Comparison of ENCODE assay signal across 9 cellular contexts in the genomic region with DNA sequence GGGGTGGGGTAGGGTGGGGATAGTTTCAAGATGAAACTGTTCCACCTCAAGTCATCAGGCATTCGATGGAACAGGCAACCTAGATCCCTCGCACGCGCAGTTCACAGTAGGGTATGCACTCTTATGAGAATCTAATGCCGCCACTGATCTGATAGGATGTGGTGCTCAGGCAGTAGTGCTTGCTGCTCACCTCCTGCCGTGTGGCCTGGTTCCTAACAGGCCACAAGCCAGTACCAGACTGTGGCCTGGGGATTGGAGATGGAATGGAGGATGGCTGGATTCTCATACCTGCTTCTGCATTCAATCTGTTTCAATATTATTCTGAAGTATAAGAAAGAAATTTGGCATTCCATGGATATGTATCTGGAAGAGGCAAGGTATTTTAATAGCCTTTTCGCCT.
"Had no signal": no experiment of that assay in that cellular context is flagged by ENCODE, and none has a peak within 500 bp of the region (broad histone marks: within the 10 kb centered on the region; RNA-seq: fewer than 3 reads in every experiment).

No MANE protein-coding gene starts in this region.

- H3K27ac ChIP-seq: HL-60 had no signal

- H3K9me3 ChIP-seq: HAP-1 had no signal

- H3K27ac Mint-ChIP-seq: HFFc6 had no signal

- H3K4me3 ChIP-seq: HAP-1, K562 had no signal

- H3K36me3 ChIP-seq: HAP-1 had no signal

- ATAC-seq: HCT116, HepG2, K562 had no signal

- H3K9me3 Mint-ChIP-seq: HFFc6 had no signal

- H3K4me1 ChIP-seq: HAP-1 had no signal

- DNase-seq: GOT3, H7, HFFc6, KG1 had no signal

- H3K4me3 Mint-ChIP-seq: HFFc6 had no signal
